8 cellular contexts compared by ENCODE assay signal in genomic region chr2:76953733-76954347, GRCh38.
A peak's percentile ranks its signal among the peaks of the same experiment; 100 is the strongest.
DNase-seq lines count a peak whose midpoint lies in the region; ATAC-seq, FAIRE-seq and TF ChIP-seq lines count a peak whose summit lies in the region.

No MANE protein-coding gene starts in this region.

- H3K27me3 Mint-ChIP-seq in nephron progenitor cell (ENCODE audit: low read depth, poor library complexity) = no peaks in the 10 kb centered on the region

- peak; percentile 75 for TF ChIP-seq CTCF in nephron progenitor cell (IDR thresholded peaks at IDR 0.05)

- DNase-seq in ACHN (peak; percentile 70), HS-5 (ENCODE audit: low read depth) (peak; percentile 47), NOMO-1 treated with DMSO at 0.1 percent for 48 hours (lab: John Stamatoyannopoulos, UW; ENCODE audit: unreplicated experiment) (peak; percentile 70), nephron progenitor cell (peak; percentile 49)
- DNase-seq in stimulated activated naive CD8-positive, alpha-beta T cell treated with anti-CD3 and anti-CD28 coated beads, Interleukin-15, Interleukin-2, amounts not matched to agents 100 U/mL and 50 U/mL, for 24 hours = no peak

- H3K4me1 Mint-ChIP-seq in nephron progenitor cell = no peaks in the 10 kb centered on the region

- H3K9me3 Mint-ChIP-seq in nephron progenitor cell = no peaks in the 10 kb centered on the region

- no peaks in the 10 kb centered on the region for H3K36me3 Mint-ChIP-seq in nephron progenitor cell (ENCODE audit: low read depth)

- H3K4me3 Mint-ChIP-seq in nephron progenitor cell = no peak overlapping the region

- peak; percentile 81 for ATAC-seq in GM19035 (IDR thresholded peaks at IDR 0.05; ENCODE audit: unreplicated experiment)
- ATAC-seq in GM21737 (IDR thresholded peaks at IDR 0.05; ENCODE audit: unreplicated experiment) = no peak
- ATAC-seq in stimulated activated naive CD8-positive, alpha-beta T cell treated with anti-CD3 and anti-CD28 coated beads, Interleukin-15, Interleukin-2, amounts not matched to agents 100 U/mL and 50 U/mL, for 24 hours = no peak

- in situ Hi-C loops in ACHN (cut with HindIII; ENCODE audit: low pct_ligation_motif_present, low pct_unique_long_range_greater_than_20kb, low sequenced_read_pairs) = no loop called here

- H3K27ac Mint-ChIP-seq in nephron progenitor cell = no peak overlapping the region

- peak; percentile 41 for FAIRE-seq in endometrium (lab: Jason Lieb, UNC)
